In genomic region chr1:197011614-197012013, GRCh38 we compare ENCODE assay signal across 39 cellular contexts. TPM values are rescaled to one million over a fixed set of nuclear protein-coding genes. Genes with fewer than 3 reads are reported as not detected.
"Had no signal": no experiment of that assay in that cellular context is flagged by ENCODE, and none has a peak within 500 bp of the region (broad histone marks: within the 10 kb centered on the region; RNA-seq: fewer than 3 reads in every experiment).

No MANE protein-coding gene starts in this region.

- H3K9me3 ChIP-seq: ascending aorta had no signal

- H3K27ac ChIP-seq: ascending aorta, cardiac muscle cell, VCaP had no signal

- DNase-seq: activated CD4-positive, alpha-beta memory T cell treated with anti-CD3 and anti-CD28 coated beads, Interleukin-2, amount 10 ng/mL, durations not matched to agents 7 days and 5 days; activated CD4-positive, alpha-beta T cell treated with anti-CD3 and anti-CD28 coated beads for 1 hour; activated CD4-positive, alpha-beta T cell treated with anti-CD3 and anti-CD28 coated beads for 36 hours; activated CD4-positive, alpha-beta T cell treated with anti-CD3 and anti-CD28 coated beads for 48 hours; activated CD4-positive, alpha-beta T cell treated with anti-CD3 and anti-CD28 coated beads, Interleukin-2, amount 10 ng/mL, durations not matched to agents 7 days and 5 days; activated CD4-positive, alpha-beta T cell treated with anti-CD3 and anti-CD28 coated beads, Interleukin-2, amount 50 U/mL, for 48 hours; activated CD4-positive, CD25-positive, alpha-beta regulatory T cell; activated CD8-positive, alpha-beta memory T cell treated with anti-CD3 and anti-CD28 coated beads for 24 hours; activated CD8-positive, alpha-beta memory T cell treated with anti-CD3 and anti-CD28 coated beads, Interleukin-2, amount 10 ng/mL, durations not matched to agents 7 days and 5 days; activated CD8-positive, alpha-beta memory T cell treated with anti-CD3 and anti-CD28 coated beads, Interleukin-2, amount 50 U/mL, for 48 hours; activated CD8-positive, alpha-beta T cell treated with anti-CD3 and anti-CD28 coated beads, Interleukin-2, amount 10 ng/mL, durations not matched to agents 7 days and 5 days; activated effector memory CD4-positive, alpha-beta T cell treated with Interleukin-2 at 50 U/mL for 16 hours; activated gamma-delta T cell; activated naive CD4-positive, alpha-beta T cell treated with anti-CD3 and anti-CD28 coated beads, Interleukin-2, amount 10 ng/mL, durations not matched to agents 7 days and 5 days; activated naive CD4-positive, alpha-beta T cell treated with Interleukin-2 at 50 U/mL for 16 hours; activated naive CD8-positive, alpha-beta T cell treated with anti-CD3 and anti-CD28 coated beads, Interleukin-2, amount 10 ng/mL, durations not matched to agents 7 days and 5 days; activated naive CD8-positive, alpha-beta T cell treated with anti-CD3 and anti-CD28 coated beads, Interleukin-2, amount 50 U/mL, for 24 hours; activated T-cell treated with anti-CD3 and anti-CD28 coated beads, Interleukin-2, amount 50 U/mL, for 24 hours; activated T-cell treated with anti-CD3 and anti-CD28 coated beads, Interleukin-2, amount 50 U/mL, for 48 hours; amygdala; anterior cingulate cortex; caudate nucleus; cerebellar nuclear complex; T-helper 2 cell; T-helper 9 cell had no signal

- H3K36me3 Mint-ChIP-seq: activated CD8-positive, alpha-beta memory T cell treated with anti-CD3 and anti-CD28 coated beads, Interleukin-2, amount 10 ng/mL, durations not matched to agents 7 days and 5 days; activated naive CD4-positive, alpha-beta T cell treated with anti-CD3 and anti-CD28 coated beads, Interleukin-2, amount 10 ng/mL, durations not matched to agents 7 days and 5 days; activated naive CD4-positive, alpha-beta T cell treated with anti-CD3 and anti-CD28 coated beads, Interleukin-2, amount 50 U/mL, for 24 hours; activated naive CD8-positive, alpha-beta T cell treated with anti-CD3 and anti-CD28 coated beads, Interleukin-2, amount 10 ng/mL, durations not matched to agents 7 days and 5 days; brain had no signal

- H3K4me3 ChIP-seq: ascending aorta, cardiac muscle cell had no signal

- H3K4me1 Mint-ChIP-seq: activated CD4-positive, alpha-beta memory T cell treated with anti-CD3 and anti-CD28 coated beads, Interleukin-2, amount 10 ng/mL, durations not matched to agents 7 days and 5 days; activated CD4-positive, alpha-beta T cell treated with anti-CD3 and anti-CD28 coated beads for 36 hours; activated CD4-positive, alpha-beta T cell treated with anti-CD3 and anti-CD28 coated beads, Interleukin-2, amount 10 ng/mL, durations not matched to agents 7 days and 5 days; activated CD8-positive, alpha-beta memory T cell treated with anti-CD3 and anti-CD28 coated beads, Interleukin-2, amount 10 ng/mL, durations not matched to agents 7 days and 5 days; activated naive CD4-positive, alpha-beta T cell treated with anti-CD3 and anti-CD28 coated beads, Interleukin-2, amount 10 ng/mL, durations not matched to agents 7 days and 5 days; activated naive CD4-positive, alpha-beta T cell treated with anti-CD3 and anti-CD28 coated beads, Interleukin-2, amount 50 U/mL, for 24 hours; activated naive CD8-positive, alpha-beta T cell treated with anti-CD3 and anti-CD28 coated beads, Interleukin-2, amount 10 ng/mL, durations not matched to agents 7 days and 5 days; activated naive CD8-positive, alpha-beta T cell treated with anti-CD3 and anti-CD28 coated beads, Interleukin-2, amount 50 U/mL, for 24 hours; brain; central memory CD8-positive, alpha-beta T cell had no signal

- H3K36me3 ChIP-seq: ascending aorta, cardiac muscle cell had no signal

- H3K27me3 ChIP-seq: ascending aorta, cardiac muscle cell had no signal

- H3K9me3 Mint-ChIP-seq: activated naive CD4-positive, alpha-beta T cell treated with anti-CD3 and anti-CD28 coated beads, Interleukin-2, amount 10 ng/mL, durations not matched to agents 7 days and 5 days had no signal

- H3K4me1 ChIP-seq: ascending aorta had no signal

- FAIRE-seq: bronchial epithelial cell had no signal

- ATAC-seq: activated CD4-positive, alpha-beta T cell treated with anti-CD3 and anti-CD28 coated beads for 36 hours; activated CD4-positive, CD25-positive, alpha-beta regulatory T cell treated with anti-CD3 and anti-CD28 coated beads, Interleukin-2, amount 50 U/mL, for 24 hours; activated CD8-positive, alpha-beta memory T cell treated with anti-CD3 and anti-CD28 coated beads, Interleukin-2, amount 10 ng/mL, durations not matched to agents 7 days and 5 days; activated CD8-positive, alpha-beta T cell treated with anti-CD3 and anti-CD28 coated beads, Interleukin-2, amount 10 ng/mL, durations not matched to agents 7 days and 5 days; activated naive CD8-positive, alpha-beta T cell treated with anti-CD3 and anti-CD28 coated beads, Interleukin-2, amount 50 U/mL, for 24 hours had no signal

- H3K27me3 Mint-ChIP-seq: activated CD4-positive, alpha-beta memory T cell treated with anti-CD3 and anti-CD28 coated beads, Interleukin-2, amount 10 ng/mL, durations not matched to agents 7 days and 5 days; activated CD4-positive, alpha-beta T cell treated with anti-CD3 and anti-CD28 coated beads for 36 hours; activated CD4-positive, alpha-beta T cell treated with anti-CD3 and anti-CD28 coated beads, Interleukin-2, amount 10 ng/mL, durations not matched to agents 7 days and 5 days; activated CD8-positive, alpha-beta memory T cell treated with anti-CD3 and anti-CD28 coated beads, Interleukin-2, amount 10 ng/mL, durations not matched to agents 7 days and 5 days; activated naive CD4-positive, alpha-beta T cell treated with anti-CD3 and anti-CD28 coated beads, Interleukin-2, amount 10 ng/mL, durations not matched to agents 7 days and 5 days; activated naive CD4-positive, alpha-beta T cell treated with anti-CD3 and anti-CD28 coated beads, Interleukin-2, amount 50 U/mL, for 24 hours; activated naive CD8-positive, alpha-beta T cell treated with anti-CD3 and anti-CD28 coated beads, Interleukin-2, amount 10 ng/mL, durations not matched to agents 7 days and 5 days; activated T-cell treated with anti-CD3 and anti-CD28 coated beads, Interleukin-2, amount 50 U/mL, for 24 hours; brain; central memory CD8-positive, alpha-beta T cell had no signal

- H3K4me3 Mint-ChIP-seq: activated CD4-positive, alpha-beta memory T cell treated with anti-CD3 and anti-CD28 coated beads, Interleukin-2, amount 10 ng/mL, durations not matched to agents 7 days and 5 days; activated CD4-positive, alpha-beta T cell treated with anti-CD3 and anti-CD28 coated beads for 36 hours; activated CD4-positive, alpha-beta T cell treated with anti-CD3 and anti-CD28 coated beads, Interleukin-2, amount 10 ng/mL, durations not matched to agents 7 days and 5 days; activated CD8-positive, alpha-beta memory T cell treated with anti-CD3 and anti-CD28 coated beads, Interleukin-2, amount 10 ng/mL, durations not matched to agents 7 days and 5 days; activated CD8-positive, alpha-beta T cell treated with anti-CD3 and anti-CD28 coated beads, Interleukin-2, amount 10 ng/mL, durations not matched to agents 7 days and 5 days; activated naive CD4-positive, alpha-beta T cell treated with anti-CD3 and anti-CD28 coated beads, Interleukin-2, amount 10 ng/mL, durations not matched to agents 7 days and 5 days; activated naive CD4-positive, alpha-beta T cell treated with anti-CD3 and anti-CD28 coated beads, Interleukin-2, amount 50 U/mL, for 24 hours; activated naive CD8-positive, alpha-beta T cell; activated naive CD8-positive, alpha-beta T cell treated with anti-CD3 and anti-CD28 coated beads, Interleukin-2, amount 10 ng/mL, durations not matched to agents 7 days and 5 days; activated naive CD8-positive, alpha-beta T cell treated with anti-CD3 and anti-CD28 coated beads, Interleukin-2, amount 50 U/mL, for 24 hours; activated T-cell treated with anti-CD3 and anti-CD28 coated beads, Interleukin-2, amount 50 U/mL, for 24 hours; brain; central memory CD8-positive, alpha-beta T cell; T-helper 1 cell treated with Interleukin-12 subunit alpha and Interleukin-12 subunit beta and Interleukin-4 antibody, amounts not matched to agents 30 μg/mL and 1 μg/mL, for 36 hours; T-helper 2 cell treated with Interferon-gamma antibody and Interleukin-4, amounts not matched to agents 5 μg/mL and 100 μg/mL, for 36 hours had no signal

- H3K27ac Mint-ChIP-seq: activated CD4-positive, alpha-beta memory T cell treated with anti-CD3 and anti-CD28 coated beads, Interleukin-2, amount 10 ng/mL, durations not matched to agents 7 days and 5 days; activated CD4-positive, alpha-beta T cell treated with anti-CD3 and anti-CD28 coated beads for 36 hours; activated CD4-positive, alpha-beta T cell treated with anti-CD3 and anti-CD28 coated beads, Interleukin-2, amount 10 ng/mL, durations not matched to agents 7 days and 5 days; activated CD8-positive, alpha-beta memory T cell treated with anti-CD3 and anti-CD28 coated beads, Interleukin-2, amount 10 ng/mL, durations not matched to agents 7 days and 5 days; activated CD8-positive, alpha-beta T cell treated with anti-CD3 and anti-CD28 coated beads, Interleukin-2, amount 10 ng/mL, durations not matched to agents 7 days and 5 days; activated naive CD4-positive, alpha-beta T cell treated with anti-CD3 and anti-CD28 coated beads, Interleukin-2, amount 10 ng/mL, durations not matched to agents 7 days and 5 days; activated naive CD4-positive, alpha-beta T cell treated with anti-CD3 and anti-CD28 coated beads, Interleukin-2, amount 50 U/mL, for 24 hours; activated naive CD8-positive, alpha-beta T cell; activated naive CD8-positive, alpha-beta T cell treated with anti-CD3 and anti-CD28 coated beads, Interleukin-2, amount 10 ng/mL, durations not matched to agents 7 days and 5 days; activated naive CD8-positive, alpha-beta T cell treated with anti-CD3 and anti-CD28 coated beads, Interleukin-2, amount 50 U/mL, for 24 hours; activated T-cell treated with anti-CD3 and anti-CD28 coated beads, Interleukin-2, amount 50 U/mL, for 24 hours; activated T-helper 2 cell treated with anti-CD3 and anti-CD28 coated beads, Interferon-gamma antibody, Interleukin-2, Interleukin-4, amounts not matched to agents 10 μg/mL and 5 μg/mL and 100 μg/mL, durations not matched to agents 14 hours and 24 hours and 36 hours; brain; T-helper 1 cell treated with Interleukin-12 subunit alpha and Interleukin-12 subunit beta and Interleukin-4 antibody, amounts not matched to agents 30 μg/mL and 1 μg/mL, for 36 hours; T-helper 2 cell treated with Interferon-gamma antibody and Interleukin-4, amounts not matched to agents 5 μg/mL and 100 μg/mL, for 36 hours had no signal

RNA-seq across cellular contexts. Expression of gene CFHR5, which starts 34.3 kb away (rescaled TPM):
- total RNA-seq: activated CD4-positive, alpha-beta memory T cell treated with anti-CD3 and anti-CD28 coated beads, Interleukin-2, amount 10 ng/mL, durations not matched to agents 7 days and 5 days; activated CD4-positive, alpha-beta T cell treated with anti-CD3 and anti-CD28 coated beads for 36 hours; activated CD4-positive, alpha-beta T cell treated with anti-CD3 and anti-CD28 coated beads, Interleukin-2, amount 10 ng/mL, durations not matched to agents 7 days and 5 days; activated CD8-positive, alpha-beta memory T cell treated with anti-CD3 and anti-CD28 coated beads, Interleukin-2, amount 10 ng/mL, durations not matched to agents 7 days and 5 days; activated CD8-positive, alpha-beta T cell treated with anti-CD3 and anti-CD28 coated beads, Interleukin-2, amount 10 ng/mL, durations not matched to agents 7 days and 5 days; activated naive CD8-positive, alpha-beta T cell treated with anti-CD3 and anti-CD28 coated beads, Interleukin-2, amount 10 ng/mL, durations not matched to agents 7 days and 5 days; activated T-helper 2 cell treated with anti-CD3 and anti-CD28 coated beads, Interferon-gamma antibody, Interleukin-2, Interleukin-4, amounts not matched to agents 10 μg/mL and 5 μg/mL and 100 μg/mL, durations not matched to agents 14 hours and 24 hours and 36 hours; ascending aorta; bronchial epithelial cell; chondrocyte had no signal
- polyA plus RNA-seq: adipose tissue, cardiac muscle cell had no signal

RNA-seq across cellular contexts. Expression of gene F13B, which starts 55.4 kb away (rescaled TPM):
- total RNA-seq: activated CD4-positive, alpha-beta memory T cell treated with anti-CD3 and anti-CD28 coated beads, Interleukin-2, amount 10 ng/mL, durations not matched to agents 7 days and 5 days; activated CD4-positive, alpha-beta T cell treated with anti-CD3 and anti-CD28 coated beads for 36 hours; activated CD4-positive, alpha-beta T cell treated with anti-CD3 and anti-CD28 coated beads, Interleukin-2, amount 10 ng/mL, durations not matched to agents 7 days and 5 days; activated CD8-positive, alpha-beta memory T cell treated with anti-CD3 and anti-CD28 coated beads, Interleukin-2, amount 10 ng/mL, durations not matched to agents 7 days and 5 days; activated CD8-positive, alpha-beta T cell treated with anti-CD3 and anti-CD28 coated beads, Interleukin-2, amount 10 ng/mL, durations not matched to agents 7 days and 5 days; activated naive CD8-positive, alpha-beta T cell treated with anti-CD3 and anti-CD28 coated beads, Interleukin-2, amount 10 ng/mL, durations not matched to agents 7 days and 5 days; activated T-helper 2 cell treated with anti-CD3 and anti-CD28 coated beads, Interferon-gamma antibody, Interleukin-2, Interleukin-4, amounts not matched to agents 10 μg/mL and 5 μg/mL and 100 μg/mL, durations not matched to agents 14 hours and 24 hours and 36 hours; ascending aorta; bronchial epithelial cell; cardiac muscle cell; chondrocyte had no signal
- polyA plus RNA-seq: adipose tissue, cardiac muscle cell had no signal
